Comparison of ENCODE assay signal across 11 cellular contexts in genomic region chrX:38799995-38800394, GRCh38. TPM values are rescaled to one million over a fixed set of nuclear protein-coding genes. Genes with fewer than 3 reads are reported as not detected.
DNase-seq lines count a peak whose midpoint lies in the region; ATAC-seq, FAIRE-seq and TF ChIP-seq lines count a peak whose summit lies in the region.
"Had no signal": no experiment of that assay in that cellular context is flagged by ENCODE, and none has a peak within 500 bp of the region (broad histone marks: within the 10 kb centered on the region; RNA-seq: fewer than 3 reads in every experiment).

No MANE protein-coding gene starts in this region.

- H3K36me3 ChIP-seq in CD8-positive, alpha-beta T cell (ENCODE audit: insufficient read depth, low read length): no peaks in the 10 kb centered on the region
- H3K36me3 ChIP-seq in hepatocyte (replicated peaks; ENCODE audit: insufficient read depth, low read depth): no peaks in the 10 kb centered on the region
- H3K36me3 ChIP-seq in mesendoderm (ENCODE audit: control insufficient read depth, insufficient read depth, low read length): no peaks in the 10 kb centered on the region

- H3K9me3 ChIP-seq in A549: no peaks in the 10 kb centered on the region
- H3K9me3 ChIP-seq in CD8-positive, alpha-beta T cell (ENCODE audit: low read length): no peaks in the 10 kb centered on the region
- no peaks in the 10 kb centered on the region for H3K9me3 ChIP-seq in hepatocyte (ENCODE audit: low read depth)

- no peaks in the 10 kb centered on the region for H3K27me3 Mint-ChIP-seq in CD8-positive, alpha-beta T cell (ENCODE audit: low read depth)

- POLR2A ChIA-PET in A549 (lab: Yijun Ruan, JAX): no interaction called here
- POLR2A ChIA-PET in CD8-positive, alpha-beta T cell (lab: Charles Lee): no interaction called here

- no peak for TF ChIP-seq EP300 in A549 (IDR thresholded peaks at IDR 0.05)

- peaks cover 19% of the 10 kb centered on the region for H3K79me2 ChIP-seq in hepatocyte
- peaks cover 17% of the 10 kb centered on the region for H3K79me2 ChIP-seq in mesendoderm (ENCODE audit: control insufficient read depth, insufficient read depth, low read length)

- no peak overlapping the region for H3K9ac ChIP-seq in mesendoderm (ENCODE audit: low read length)

- H2AK5ac ChIP-seq in mesendoderm (ENCODE audit: low read length): no peak overlapping the region

- H3K9me3 Mint-ChIP-seq in CD8-positive, alpha-beta T cell: no peaks in the 10 kb centered on the region

- intact Hi-C loops in CD8-positive, alpha-beta T cell (cut with DNase I, micrococcal nuclease): loop anchor here (1.0 to 10.0 kb wide), 5 partner anchors 55 to 1295 kb away; partner anchors contain the start of gene BCOR (in 1 of the 2)

- CTCF ChIA-PET in A549 (lab: Yijun Ruan, JAX): no interaction called here
- CTCF ChIA-PET in CD8-positive, alpha-beta T cell (lab: Charles Lee): interaction anchor here (0.8 to 2.0 kb wide), 10 partner anchors 10 to 352 kb away, joined by 3 to 10 read pairs (median 4); no protein-coding TSS in a partner anchor

- H3K4ac ChIP-seq in mesendoderm (ENCODE audit: low read depth, low read length): no peak overlapping the region

- H3K79me1 ChIP-seq in mesendoderm (ENCODE audit: low read length): no peaks in the 10 kb centered on the region

- H3K4me2 ChIP-seq in A549 (no peak overlapping the region), hepatocyte (no peak overlapping the region), mesendoderm (ENCODE audit: low read length) (no peak overlapping the region)

- H2AFZ ChIP-seq in hepatocyte: no peak overlapping the region

- no peaks in the 10 kb centered on the region for H3K27me3 ChIP-seq in CD8-positive, alpha-beta T cell (ENCODE audit: insufficient read depth, low read length)
- H3K27me3 ChIP-seq in hepatocyte (no peaks in the 10 kb centered on the region), mesendoderm (ENCODE audit: insufficient read depth, low read length, poor library complexity) (no peaks in the 10 kb centered on the region)

- no peaks in the 10 kb centered on the region for H3K9me2 ChIP-seq in hepatocyte (replicated peaks; ENCODE audit: insufficient read depth)

- no peak overlapping the region for H4K8ac ChIP-seq in mesendoderm (ENCODE audit: low read depth, low read length)

- H3K4me3 ChIP-seq in A549 (no peak overlapping the region), hepatocyte (no peak overlapping the region), mesendoderm (ENCODE audit: low read length) (no peak overlapping the region)
- H3K4me3 ChIP-seq in CD8-positive, alpha-beta T cell (ENCODE audit: low read depth, low read length): no peak overlapping the region

- H3K27ac ChIP-seq in A549 (no peak overlapping the region), hepatocyte (no peak overlapping the region), mesendoderm (ENCODE audit: low read depth, low read length) (no peak overlapping the region)
- no peak overlapping the region for H3K27ac ChIP-seq in CD8-positive, alpha-beta T cell (ENCODE audit: low read depth, low read length)

- H4K20me1 ChIP-seq in hepatocyte (ENCODE audit: insufficient read depth, poor library complexity, severe bottlenecking): no peaks in the 10 kb centered on the region

- ATAC-seq in A549: no peak
- no peak for ATAC-seq in CD8-positive, alpha-beta T cell

- H2BK5ac ChIP-seq in mesendoderm (ENCODE audit: low read length): no peak overlapping the region

- peak overlapping the region; percentile 47 for H3K27ac Mint-ChIP-seq in CD8-positive, alpha-beta T cell
- H3K27ac Mint-ChIP-seq: IgD-negative memory B cell had no signal

- 78% methylated on average over 4 of the region's 4 CpGs for WGBS in A549 (ENCODE audit: missing lambda C conversion rate)
- WGBS in hepatocyte (ENCODE audit: low lambda C conversion rate, missing lambda C conversion rate): 76% methylated on average over 4 of the region's 4 CpGs
- no CpG with 5 or more reads among the region's 4 CpGs for WGBS in mesendoderm (ENCODE audit: extremely low coverage, insufficient coverage, low lambda C conversion rate)

- no peak overlapping the region for H2BK120ac ChIP-seq in mesendoderm (ENCODE audit: low read depth, low read length)

- peak in 1 of 2 experiments; percentile 33 for DNase-seq in A549 (ENCODE audit: low read depth in 1 of 2, low spot score in 1 of 2)
- DNase-seq in CD8-positive, alpha-beta T cell: peak in 3 of 7 experiments; percentile 19 to 22 (median 19)
- peak; percentile 14 for DNase-seq in SK-MEL-5 (ENCODE audit: low read depth, low spot score)
- peak; percentile 13 for DNase-seq in hepatocyte (ENCODE audit: low spot score)
- DNase-seq in activated gamma-delta T cell (lab: John Stamatoyannopoulos, UW): no peak
- DNase-seq in mesendoderm: no peak
- no peak for DNase-seq in GM20000 (ENCODE audit: low spot score)
- no peak for DNase-seq in epidermal melanocyte (ENCODE audit: insufficient read length, low spot score)
- DNase-seq: activated T-cell treated with anti-CD3 and anti-CD28 coated beads for 4 hours; stimulated activated CD8-positive, alpha-beta memory T cell treated with anti-CD3 and anti-CD28 coated beads, Interleukin-4, amount 100 ng/mL, for 48 hours had no signal

- no peak overlapping the region for H2BK15ac ChIP-seq in mesendoderm (replicated peaks; ENCODE audit: low read depth)

- in situ Hi-C loops in SK-MEL-5 (cut with HindIII; ENCODE audit: low pct_unique_long_range_greater_than_20kb, low sequenced_read_pairs): no loop called here

- no peak overlapping the region for H4K5ac ChIP-seq in mesendoderm (ENCODE audit: low read length)

- FAIRE-seq in A549 (lab: Jason Lieb, UNC): no peak

- H3K4me3 Mint-ChIP-seq in CD8-positive, alpha-beta T cell: peak overlapping the region; percentile 4
- H3K4me3 Mint-ChIP-seq: IgD-negative memory B cell had no signal

- H3K36me3 Mint-ChIP-seq in CD8-positive, alpha-beta T cell: peaks cover 12% of the 10 kb centered on the region

- no peak for TF ChIP-seq RAD21 in A549 (conservative IDR thresholded peaks at IDR 0.05 in 1 of 2, IDR thresholded peaks at IDR 0.05 in 1 of 2)

- H3K56ac ChIP-seq in mesendoderm (ENCODE audit: low read length): no peak overlapping the region

- TF ChIP-seq CTCF in A549 (IDR thresholded peaks at IDR 0.05): peak; percentile 13; the same call in 1 of the 3 replicates
- TF ChIP-seq CTCF in CD8-positive, alpha-beta T cell (IDR thresholded peaks at IDR 0.05): peak; percentile 16
- TF ChIP-seq CTCF in hepatocyte (IDR thresholded peaks at IDR 0.05; ENCODE audit: poor library complexity): peak; percentile 35
- TF ChIP-seq CTCF in GM20000 (IDR thresholded peaks at IDR 0.05; ENCODE audit: extremely low read depth, missing control alignments): no peak

- no peak overlapping the region for H3K18ac ChIP-seq in mesendoderm (ENCODE audit: low read length)

- peaks cover 16% of the 10 kb centered on the region for H3K4me1 Mint-ChIP-seq in CD8-positive, alpha-beta T cell (ENCODE audit: low read depth)

- H3K23ac ChIP-seq in mesendoderm (ENCODE audit: low read length): no peak overlapping the region

- no peak for TF ChIP-seq POLR2A in A549 (IDR thresholded peaks at IDR 0.05; ENCODE audit: low read length)

- H3K4me1 ChIP-seq in A549 (peaks cover 15% of the 10 kb centered on the region), hepatocyte (ENCODE audit: insufficient read depth) (peaks cover 16% of the 10 kb centered on the region), mesendoderm (ENCODE audit: control insufficient read depth, low read depth, low read length) (no peaks in the 10 kb centered on the region)
- H3K4me1 ChIP-seq in CD8-positive, alpha-beta T cell (ENCODE audit: insufficient read depth, low read length): no peaks in the 10 kb centered on the region

TF ChIP-seq in A549, 52 proteins besides CTCF, POLR2A, EP300 and RAD21 (continues in another document):
- TF ChIP-seq KDM5A (IDR thresholded peaks at IDR 0.05): no peak
- no peak for TF ChIP-seq HES2 (IDR thresholded peaks at IDR 0.05)
- TF ChIP-seq E2F6 (IDR thresholded peaks at IDR 0.05; ENCODE audit: borderline replicate concordance, low read depth): no peak
- TF ChIP-seq USF2 (IDR thresholded peaks at IDR 0.05): no peak
- no peak for TF ChIP-seq PBX3 (IDR thresholded peaks at IDR 0.05)

RNA-seq across cellular contexts. Expression of gene MID1IP1, which starts 1.3 kb away (rescaled TPM):
- polyA plus RNA-seq in A549 (2011; rRNA removed) (41.7 and 56.5 TPM in 2 replicates), A549 (2017; fragmentation: RNase III; extraction: RNeasy Plus Mini Kit Qiagen cat#74134 plus additional on column Dnase treatment) (32.5 to 41.9 TPM (median 40.1 TPM) in 3 replicates), hepatocyte (55.7 and 93.2 TPM in 2 replicates)
- polyA plus RNA-seq in A549 (2012; cell fraction: cytosol; rRNA removed): 63.5 and 77.4 TPM in 2 replicates
- polyA plus RNA-seq in A549 (2012; cell fraction: nucleus; rRNA removed): 81.8 and 93.1 TPM in 2 replicates
- 17.1 and 23.1 TPM in 2 replicates for polyA minus RNA-seq in A549 (2011; rRNA and poly(A)+ RNA removed)
- 10 to 100 TPM; 14.8 to 16.3 TPM for total RNA-seq in CD8-positive, alpha-beta T cell
- total RNA-seq in SK-MEL-5 (2014; rRNA removed; shearing (Covaris generic)): 41.4 and 43.0 TPM in 2 replicates
- polyA plus RNA-seq in SK-MEL-5 (2015; cell fraction: cytosol; rRNA removed): 72.9 and 75.8 TPM in 2 replicates
- 23.3 and 27.6 TPM in 2 replicates for polyA plus RNA-seq in SK-MEL-5 (2015; cell fraction: nucleus; rRNA removed)
- 78.8 and 93.3 TPM in 2 replicates for total RNA-seq in hepatocyte
- polyA plus RNA-seq in mesendoderm (2013, experiment 1 of 2): 101 TPM
- 98.0 TPM for polyA plus RNA-seq in mesendoderm (2013, experiment 2 of 2)

Comparison
In these comparisons a context has a peak if more than half of its experiments do, and no peak if none do; other contexts are left out.
1. DNase-seq: peak in SK-MEL-5 (single experiment) and hepatocyte (single experiment); none in activated gamma-delta T cell (single experiment), mesendoderm (single experiment), GM20000 (single experiment) and epidermal melanocyte (single experiment).